30 cellular contexts compared by ENCODE assay signal in genomic region chr13:48018637-48019036, GRCh38.
"Had no signal": no experiment of that assay in that cellular context is flagged by ENCODE, and none has a peak within 500 bp of the region (broad histone marks: within the 10 kb centered on the region; RNA-seq: fewer than 3 reads in every experiment).

No MANE protein-coding gene starts in this region.

- H3K27ac ChIP-seq: left ventricle myocardium inferior, pancreas, prostate gland, skin epidermis, stomach, testis, thyroid gland, upper lobe of left lung, vagina had no signal

- FAIRE-seq: islet of Langerhans, kidney, pancreas had no signal

- H3K27ac Mint-ChIP-seq: immature natural killer cell; mesothelial cell of epicardium; nephron; stimulated activated naive B cell treated with anti-CD40 and anti-IgM and Interleukin-4, amounts not matched to agents 10 μg/mL and 1 μg/mL and 100 μg/mL, for 72 hours had no signal

- ATAC-seq: naive thymus-derived CD8-positive, alpha-beta T cell; pancreas; right cardiac atrium; sciatic nerve; stimulated activated naive B cell treated with anti-CD40 and anti-IgM and Interleukin-4, amounts not matched to agents 10 μg/mL and 1 μg/mL and 100 μg/mL, for 72 hours; stimulated activated naive CD8-positive, alpha-beta T cell treated with anti-CD3 and anti-CD28 coated beads, Interleukin-15, Interleukin-2, amounts not matched to agents 100 U/mL and 50 U/mL, for 24 hours had no signal

- H3K9me3 Mint-ChIP-seq: immature natural killer cell; naive thymus-derived CD8-positive, alpha-beta T cell; neural crest cell had no signal

- H3K4me3 Mint-ChIP-seq: immature natural killer cell; mesothelial cell of epicardium; naive thymus-derived CD8-positive, alpha-beta T cell; nephron; neural crest cell; stimulated activated naive B cell treated with anti-CD40 and anti-IgM and Interleukin-4, amounts not matched to agents 10 μg/mL and 1 μg/mL and 100 μg/mL, for 72 hours had no signal

- H3K4me1 Mint-ChIP-seq: immature natural killer cell; mesothelial cell of epicardium; nephron; neural crest cell; stimulated activated naive B cell treated with anti-CD40 and anti-IgM and Interleukin-4, amounts not matched to agents 10 μg/mL and 1 μg/mL and 100 μg/mL, for 72 hours had no signal

- H3K4me3 ChIP-seq: left ventricle myocardium inferior, lung, pancreas, prostate gland, skin epidermis, stomach, testis, thyroid gland, transverse colon, upper lobe of left lung, vagina had no signal

- DNase-seq: immature natural killer cell; kidney; left ventricle myocardium inferior; mesendoderm; naive thymus-derived CD8-positive, alpha-beta T cell; nucleus accumbens; pancreas; posterior cingulate gyrus; retina; right cardiac atrium; stimulated activated CD4-positive, alpha-beta T cell treated with anti-CD3 and anti-CD28 coated beads, Interleukin-12 subunit alpha, Interleukin-12 subunit beta, amount 100 ng/mL, for 4 hours; stimulated activated CD4-positive, alpha-beta T cell treated with anti-CD3 and anti-CD28 coated beads, Interleukin-15, amount 100 ng/mL, for 24 hours; stimulated activated CD4-positive, alpha-beta T cell treated with anti-CD3 and anti-CD28 coated beads, Interleukin-2, amount 100 ng/mL, for 24 hours; stimulated activated CD4-positive, alpha-beta T cell treated with anti-CD3 and anti-CD28 coated beads, Interleukin-4, amount 100 ng/mL, for 1 hour; stimulated activated naive B cell treated with anti-CD40 and anti-IgM and Interleukin-4, amounts not matched to agents 10 μg/mL and 1 μg/mL and 100 μg/mL, for 72 hours; stimulated activated naive CD8-positive, alpha-beta T cell treated with anti-CD3 and anti-CD28 coated beads, Interleukin-15, Interleukin-2, amounts not matched to agents 100 U/mL and 50 U/mL, for 24 hours; stomach; testis; thyroid gland; transverse colon; upper lobe of left lung had no signal

- H3K9me3 ChIP-seq: pancreas, prostate gland, stomach, testis, thyroid gland, transverse colon, upper lobe of left lung, vagina had no signal

- H3K27me3 Mint-ChIP-seq: naive thymus-derived CD8-positive, alpha-beta T cell; stimulated activated naive B cell treated with anti-CD40 and anti-IgM and Interleukin-4, amounts not matched to agents 10 μg/mL and 1 μg/mL and 100 μg/mL, for 72 hours had no signal

- H3K4me1 ChIP-seq: left ventricle myocardium inferior, pancreas, prostate gland, stomach, testis, thyroid gland, transverse colon, upper lobe of left lung, vagina had no signal

- H3K36me3 ChIP-seq: left ventricle myocardium inferior, pancreas, prostate gland, stomach, thyroid gland, transverse colon, upper lobe of left lung, vagina had no signal

- H3K27me3 ChIP-seq: pancreas, stomach, testis, thyroid gland, transverse colon, upper lobe of left lung, vagina had no signal
